Comparison of ENCODE assay signal across 23 cellular contexts in the genomic region with DNA sequence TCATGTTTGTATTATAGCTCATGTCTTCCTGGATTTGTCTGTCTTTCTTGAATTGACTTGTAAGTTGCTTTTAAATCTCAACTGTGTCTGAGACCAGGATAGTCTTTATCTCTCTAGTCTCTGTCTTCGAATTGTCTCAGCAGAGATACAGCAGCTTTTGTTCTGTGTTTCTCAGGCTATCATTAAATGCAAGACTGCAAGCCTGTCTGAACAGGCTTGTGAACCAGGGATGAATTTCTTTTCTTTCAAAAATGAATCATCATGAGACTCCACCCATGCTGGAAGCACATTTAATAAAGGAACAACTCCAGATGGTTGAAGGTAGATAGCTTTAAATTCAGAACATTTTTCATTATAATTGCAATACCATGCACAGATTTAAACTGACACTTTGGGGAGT.
DNase-seq lines count a peak whose midpoint lies in the region; ATAC-seq, FAIRE-seq and TF ChIP-seq lines count a peak whose summit lies in the region.
"Had no signal": no experiment of that assay in that cellular context is flagged by ENCODE, and none has a peak within 500 bp of the region (broad histone marks: within the 10 kb centered on the region; RNA-seq: fewer than 3 reads in every experiment).

No MANE protein-coding gene starts in this region.

- no peaks in the 10 kb centered on the region for H3K9me3 ChIP-seq in small intestine (ENCODE audit: control insufficient read depth, low read depth)
- H3K9me3 ChIP-seq: HAP-1 had no signal

- WGBS in small intestine, 3 donors, result 55 to 74% (median 68%) methylated on average over 1 of the region's 1 CpG

- DNase-seq in NCI-H1694 (lab: John Stamatoyannopoulos, UW) (peak; percentile 36), RKO (ENCODE audit: low spot score) (peak; percentile 2), epithelial cell of esophagus (ENCODE audit: low read depth) (peak; percentile 81), small intestine (no peak), NK-92 (lab: John Stamatoyannopoulos, UW; ENCODE audit: unreplicated experiment) (no peak)
- DNase-seq: ACHN; C1 segment of cervical spinal cord; CD8-positive, alpha-beta memory T cell; KBM-7; MV-4-11; NCI-H1417; NCI-H1930; NCI-H510A; NCI-H82; SW 1271; T-helper 2 cell had no signal

- H3K4me1 ChIP-seq in small intestine (ENCODE audit: control insufficient read depth in 2 of 2, insufficient read depth in 1 of 2, low read depth in 1 of 2, low read length in 1 of 2), result no peaks in the 10 kb centered on the region
- H3K4me1 ChIP-seq: HAP-1 had no signal

- no peak overlapping the region for H3K27ac ChIP-seq in small intestine (ENCODE audit: low read depth in 1 of 2, low read length in 1 of 2)

- FAIRE-seq in small intestine (lab: Jason Lieb, UNC), result no peak
- FAIRE-seq: D721Med, GM12892, GM18507, HepG2 had no signal

- no peaks in the 10 kb centered on the region for H3K27me3 ChIP-seq in small intestine (ENCODE audit: control insufficient read depth in 2 of 2, insufficient read depth in 2 of 2, low read length in 2 of 2)

- no peak overlapping the region for H3K4me3 ChIP-seq in epithelial cell of esophagus (ENCODE audit: low read length)
- no peak overlapping the region for H3K4me3 ChIP-seq in small intestine (ENCODE audit: low read depth in 1 of 2, low read length in 2 of 2)
- H3K4me3 ChIP-seq: HAP-1 had no signal

- ATAC-seq in HG03280 (IDR thresholded peaks at IDR 0.05; ENCODE audit: unreplicated experiment) (no peak), HG02610 (IDR thresholded peaks at IDR 0.05; ENCODE audit: unreplicated experiment) (no peak)
- ATAC-seq: HepG2 had no signal

- H3K36me3 ChIP-seq in small intestine (ENCODE audit: control insufficient read depth in 2 of 2, insufficient read depth in 2 of 2, low read length in 2 of 2), result no peaks in the 10 kb centered on the region
- H3K36me3 ChIP-seq: HAP-1 had no signal

- TF ChIP-seq CTCF in epithelial cell of esophagus (IDR thresholded peaks at IDR 0.05; ENCODE audit: insufficient read depth, low read depth, low read length, missing control alignments), result no peak

Comparison
In these comparisons a context has a peak if more than half of its experiments do, and no peak if none do; other contexts are left out.
1. DNase-seq: peak in NCI-H1694 (single experiment), RKO (single experiment) and epithelial cell of esophagus (single experiment); none in small intestine (single experiment) and NK-92 (single experiment).